9 cellular contexts compared by ENCODE assay signal in genomic region chr6:155188707-155189496, GRCh38.
A peak's percentile ranks its signal among the peaks of the same experiment; 100 is the strongest.
DNase-seq lines count a peak whose midpoint lies in the region; ATAC-seq, FAIRE-seq and TF ChIP-seq lines count a peak whose summit lies in the region.
"Had no signal": no experiment of that assay in that cellular context is flagged by ENCODE, and none has a peak within 500 bp of the region (broad histone marks: within the 10 kb centered on the region; RNA-seq: fewer than 3 reads in every experiment).

No MANE protein-coding gene starts in this region.

- peak overlapping the region; percentile 54 for H3K4me2 ChIP-seq in GM12878 (ENCODE audit: control insufficient read depth, insufficient read depth)

- peaks cover 38% of the 10 kb centered on the region for H3K79me2 ChIP-seq in GM12878 (ENCODE audit: control insufficient read depth, insufficient read depth, low read length)

- no peak overlapping the region for H3K27ac ChIP-seq in GM12878 (ENCODE audit: control insufficient read depth, insufficient read depth)
- H3K27ac ChIP-seq in mesodermal cell (ENCODE audit: low read depth, low read length, severe bottlenecking): peak overlapping the region; percentile 75

- POLR2A ChIA-PET in GM12878 (lab: Charles Lee): interaction anchor here (0.7 to 1.2 kb wide), 4 partner anchors 12 to 36 kb away, joined by 3 to 5 read pairs (median 4); no protein-coding TSS in a partner anchor

- H2AFZ ChIP-seq in GM12878 (ENCODE audit: control insufficient read depth, low read depth, low read length): no peak overlapping the region

- no peak for TF ChIP-seq POLR2A in GM12878 (IDR thresholded peaks at IDR 0.05; ENCODE audit: low read depth, low read length)

- BruUV-seq in GM12878 (replicated peaks; lab: Mats Ljungman, UMichigan): no TSS peak

- H3K4me1 ChIP-seq in GM12878 (ENCODE audit: control insufficient read depth, insufficient read depth, low read length) (peaks cover 4% of the 10 kb centered on the region; the same call in 1 of the 2 replicates), mesodermal cell (ENCODE audit: control insufficient read depth, insufficient read depth, low read length, poor library complexity, severe bottlenecking) (peaks cover 42% of the 10 kb centered on the region)

- H3K9me3 ChIP-seq in GM12878 (replicated peaks; ENCODE audit: control insufficient read depth, insufficient read depth, low read length) (no peaks in the 10 kb centered on the region; the same call in 2 of the 3 replicates), mesodermal cell (ENCODE audit: control insufficient read depth, low read length) (no peaks in the 10 kb centered on the region)

- TF ChIP-seq RAD21 in GM12878 (IDR thresholded peaks at IDR 0.05; ENCODE audit: insufficient read depth, low read depth, low read length): no peak

- 8% methylated on average over 9 of the region's 9 CpGs for WGBS in GM12878 (ENCODE audit: insufficient coverage, insufficient replicate concordance, low lambda C conversion rate, missing lambda C conversion rate)
- WGBS in mesodermal cell (ENCODE audit: insufficient coverage in 2 of 2), 2 experiments: 83 to 91% methylated on average over 1 to 4 of the region's 9 CpGs

- H3K9ac ChIP-seq in GM12878 (ENCODE audit: control insufficient read depth, insufficient read depth, low read length): no peak overlapping the region

- SMC1A ChIA-PET in GM12878 (lab: Charles Lee; ENCODE audit: uncharacterized antibody, unreplicated experiment): interaction anchor here (0.9 to 5.2 kb wide), 7 partner anchors 10 to 73 kb away, joined by 3 to 19 read pairs (median 4); no protein-coding TSS in a partner anchor

- DNase-seq in AG08395 (ENCODE audit: low spot score) (peak; percentile 84), HT1080 (ENCODE audit: low read depth) (peak; percentile 95), GM12878 (ENCODE audit: low read depth, low spot score) (no peak), NCI-H1694 (lab: John Stamatoyannopoulos, UW) (no peak)
- DNase-seq: naive B cell had no signal

- intact Hi-C loops in GM12878 (cut with micrococcal nuclease; ENCODE audit: unreplicated experiment): no loop called here

- in situ Hi-C loops in GM12878 (cut with MboI): no loop called here

- TF ChIP-seq CTCF in GM12878 (IDR thresholded peaks at IDR 0.05 in 2 of 3, conservative IDR thresholded peaks at IDR 0.05 in 1 of 3; ENCODE audit: control insufficient read depth in 2 of 3, extremely low read depth in 1 of 3, insufficient read depth in 1 of 3, low read depth in 3 of 3, low read length in 3 of 3): no peak

- no peak for TF ChIP-seq EP300 in GM12878 (IDR thresholded peaks at IDR 0.05; ENCODE audit: borderline replicate concordance in 1 of 2, control insufficient read depth in 1 of 2, low read depth in 2 of 2, low read length in 2 of 2)

- H3K27me3 ChIP-seq in GM12878 (replicated peaks in 1 of 2; ENCODE audit: control insufficient read depth in 2 of 2, insufficient read depth in 2 of 2, low read length in 1 of 2): no peaks in the 10 kb centered on the region

- H3K36me3 ChIP-seq in GM12878 (ENCODE audit: control insufficient read depth in 2 of 2, insufficient read depth in 2 of 2, low read length in 1 of 2) (peaks cover 0 to 3% of the 10 kb centered on the region in 2 experiments; a peak in 1 of 4 replicates), mesodermal cell (ENCODE audit: control insufficient read depth, insufficient read depth, low read length) (no peaks in the 10 kb centered on the region)

- peak; percentile 11; the same call in 1 of the 3 replicates for ATAC-seq in GM12878
- no peak for ATAC-seq in HG02840 (IDR thresholded peaks at IDR 0.05; ENCODE audit: low FRiP score, unreplicated experiment)
- no peak for ATAC-seq in activated CD4-positive, CD25-positive, alpha-beta regulatory T cell treated with anti-CD3 and anti-CD28 coated beads, Interleukin-2, amount 50 U/mL, for 24 hours
- ATAC-seq in HG02852 (IDR thresholded peaks at IDR 0.05; ENCODE audit: unreplicated experiment): no peak

- no peaks in the 10 kb centered on the region for H4K20me1 ChIP-seq in GM12878 (ENCODE audit: control insufficient read depth, insufficient read depth)

- peak overlapping the region; percentile 0; the same call in 1 of the 2 replicates for H3K4me3 ChIP-seq in GM12878
- no peak overlapping the region for H3K4me3 ChIP-seq in mesodermal cell (ENCODE audit: extremely low read depth, insufficient read depth, low read length, poor library complexity, severe bottlenecking)

- RAD21 ChIA-PET in GM12878 (lab: Charles Lee; ENCODE audit: unreplicated experiment): interaction anchor here (1.0 to 2.2 kb wide), 3 partner anchors 10 to 59 kb away, joined by 3 to 7 read pairs (median 6); no protein-coding TSS in a partner anchor

- no peak for FAIRE-seq in GM12878 (lab: Jason Lieb, UNC)

- CTCF ChIA-PET in GM12878 (lab: Yijun Ruan, JAX): interaction anchor here (0.7 to 2.5 kb wide), 6 partner anchors 7 to 126 kb away, joined by 3 to 7 read pairs (median 4); no protein-coding TSS in a partner anchor

TF ChIP-seq in GM12878, 131 proteins besides CTCF, POLR2A, EP300 and RAD21 (continues in another document):
- no peak for TF ChIP-seq SPI1 (IDR thresholded peaks at IDR 0.05; ENCODE audit: borderline replicate concordance, insufficient read depth, low read depth, low read length)
- TF ChIP-seq RFX5 (IDR thresholded peaks at IDR 0.05; ENCODE audit: low read depth, low read length): no peak
- no peak for TF ChIP-seq SMAD1 (IDR thresholded peaks at IDR 0.05; ENCODE audit: low read depth, partially characterized antibody)
- no peak for TF ChIP-seq PML (IDR thresholded peaks at IDR 0.05; ENCODE audit: low read length)
- TF ChIP-seq, protein P1, sequence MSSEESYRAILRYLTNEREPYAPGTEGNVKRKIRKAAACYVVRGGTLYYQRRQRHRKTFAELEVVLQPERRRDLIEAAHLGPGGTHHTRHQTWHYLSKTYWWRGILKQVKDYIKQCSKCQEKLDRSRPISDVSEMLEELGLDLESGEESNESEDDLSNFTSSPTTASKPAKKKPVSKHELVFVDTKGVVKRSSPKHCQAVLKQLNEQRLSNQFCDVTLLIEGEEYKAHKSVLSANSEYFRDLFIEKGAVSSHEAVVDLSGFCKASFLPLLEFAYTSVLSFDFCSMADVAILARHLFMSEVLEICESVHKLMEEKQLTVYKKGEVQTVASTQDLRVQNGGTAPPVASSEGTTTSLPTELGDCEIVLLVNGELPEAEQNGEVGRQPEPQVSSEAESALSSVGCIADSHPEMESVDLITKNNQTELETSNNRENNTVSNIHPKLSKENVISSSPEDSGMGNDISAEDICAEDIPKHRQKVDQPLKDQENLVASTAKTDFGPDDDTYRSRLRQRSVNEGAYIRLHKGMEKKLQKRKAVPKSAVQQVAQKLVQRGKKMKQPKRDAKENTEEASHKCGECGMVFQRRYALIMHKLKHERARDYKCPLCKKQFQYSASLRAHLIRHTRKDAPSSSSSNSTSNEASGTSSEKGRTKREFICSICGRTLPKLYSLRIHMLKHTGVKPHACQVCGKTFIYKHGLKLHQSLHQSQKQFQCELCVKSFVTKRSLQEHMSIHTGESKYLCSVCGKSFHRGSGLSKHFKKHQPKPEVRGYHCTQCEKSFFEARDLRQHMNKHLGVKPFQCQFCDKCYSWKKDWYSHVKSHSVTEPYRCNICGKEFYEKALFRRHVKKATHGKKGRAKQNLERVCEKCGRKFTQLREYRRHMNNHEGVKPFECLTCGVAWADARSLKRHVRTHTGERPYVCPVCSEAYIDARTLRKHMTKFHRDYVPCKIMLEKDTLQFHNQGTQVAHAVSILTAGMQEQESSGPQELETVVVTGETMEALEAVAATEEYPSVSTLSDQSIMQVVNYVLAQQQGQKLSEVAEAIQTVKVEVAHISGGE (CRISPR knock-in tag; IDR thresholded peaks at IDR 0.05): no peak
- no peak for TF ChIP-seq RB1 (IDR thresholded peaks at IDR 0.05; ENCODE audit: borderline replicate concordance)
- TF ChIP-seq ZBED1 (IDR thresholded peaks at IDR 0.05; ENCODE audit: borderline replicate concordance): no peak
- TF ChIP-seq MEF2B (IDR thresholded peaks at IDR 0.05; ENCODE audit: partially characterized antibody, poor library complexity, severe bottlenecking): no peak
- no peak for TF ChIP-seq BCL11A (IDR thresholded peaks at IDR 0.05; ENCODE audit: low read depth, low read length)
- TF ChIP-seq NFIC (IDR thresholded peaks at IDR 0.05; ENCODE audit: low read depth, low read length): no peak
- no peak for TF ChIP-seq EGR1 (IDR thresholded peaks at IDR 0.05; ENCODE audit: borderline replicate concordance in 1 of 2, low read depth in 2 of 2, low read length in 2 of 2)
- TF ChIP-seq ESRRA (IDR thresholded peaks at IDR 0.05; ENCODE audit: low read length): no peak
- TF ChIP-seq IKZF2 (IDR thresholded peaks at IDR 0.05): no peak
- TF ChIP-seq BHLHE40 (IDR thresholded peaks at IDR 0.05; ENCODE audit: borderline replicate concordance in 1 of 2, low read depth in 2 of 2, low read length in 1 of 2): no peak
- no peak for TF ChIP-seq CBX3 (IDR thresholded peaks at IDR 0.05; ENCODE audit: borderline replicate concordance, low read depth)
- TF ChIP-seq MTA3 (IDR thresholded peaks at IDR 0.05; ENCODE audit: borderline replicate concordance, low read length): no peak
- TF ChIP-seq SKIL (IDR thresholded peaks at IDR 0.05; ENCODE audit: low read depth, poor library complexity, severe bottlenecking): no peak
- TF ChIP-seq MYB (IDR thresholded peaks at IDR 0.05; ENCODE audit: borderline replicate concordance, low read depth, low read length): no peak

Comparison
In these comparisons a context has a peak if more than half of its experiments do, and no peak if none do; other contexts are left out.
1. DNase-seq: peak in AG08395 (single experiment) and HT1080 (single experiment); none in GM12878 (single experiment) and NCI-H1694 (single experiment).